In the genomic region with DNA sequence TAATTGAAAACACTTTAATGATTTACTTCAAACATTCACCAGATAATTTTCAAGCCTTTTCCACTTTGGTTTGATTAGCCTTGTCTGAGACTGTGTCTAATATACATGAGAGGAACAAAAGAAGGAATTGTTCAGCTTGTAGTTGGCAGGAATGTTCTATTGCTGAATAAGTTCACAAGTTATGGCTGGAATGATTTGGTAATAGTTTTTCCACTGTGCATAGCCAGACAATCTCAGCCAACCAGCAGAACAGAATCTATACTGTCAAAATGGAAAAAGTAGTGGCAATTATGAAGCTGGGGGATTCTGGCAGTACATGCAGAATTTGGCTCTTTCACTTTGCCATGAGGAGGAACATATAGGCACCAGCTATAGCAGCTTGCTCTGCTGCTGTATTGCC, we compare ENCODE assay signal across 14 cellular contexts.
A peak's percentile ranks its signal among the peaks of the same experiment; 100 is the strongest.
DNase-seq lines count a peak whose midpoint lies in the region; ATAC-seq and TF ChIP-seq lines count a peak whose summit lies in the region.
"Had no signal": no experiment of that assay in that cellular context is flagged by ENCODE, and none has a peak within 500 bp of the region (broad histone marks: within the 10 kb centered on the region; RNA-seq: fewer than 3 reads in every experiment).

No MANE protein-coding gene starts in this region.

- H4K20me1 ChIP-seq in OCI-LY3 (ENCODE audit: insufficient read depth, low read length) = no peaks in the 10 kb centered on the region

- H3K36me3 ChIP-seq in OCI-LY3 (replicated peaks; ENCODE audit: low read depth, low read length) = no peaks in the 10 kb centered on the region

- no peak overlapping the region for H3K9ac ChIP-seq in OCI-LY3 (ENCODE audit: low read length)

- H2AFZ ChIP-seq in OCI-LY3 (ENCODE audit: low read depth, low read length) = no peak overlapping the region

- 0 out of 2 replicates have a peak overlapping the region, but pooled peaks have one; percentile 15 for H3K4me2 ChIP-seq in OCI-LY3 (ENCODE audit: low read length)

- 0 out of 2 replicates have a peak, but pooled peaks cover 2% of the 10 kb centered on the region for H3K4me1 ChIP-seq in OCI-LY3 (ENCODE audit: low read length)

- CTCF ChIA-PET in activated CD4-positive, alpha-beta T cell treated with anti-CD3 and anti-CD28 coated beads for 36 hours (lab: Charles Lee) = no interaction called here

- H3K79me2 ChIP-seq in OCI-LY3 (ENCODE audit: low read length) = no peaks in the 10 kb centered on the region

- no peak for TF ChIP-seq CTCF in OCI-LY3 (IDR thresholded peaks at IDR 0.05; ENCODE audit: low read depth, low read length)

- no peaks in the 10 kb centered on the region for H3K4me1 Mint-ChIP-seq in activated CD4-positive, alpha-beta T cell treated with anti-CD3 and anti-CD28 coated beads for 36 hours

- H3K4me3 ChIP-seq in OCI-LY3 (ENCODE audit: low read length) = no peak overlapping the region
- H3K4me3 ChIP-seq: coronary artery had no signal

- no peaks in the 10 kb centered on the region for H3K27me3 ChIP-seq in OCI-LY3 (ENCODE audit: low read depth, low read length)

- DNase-seq in AG08395 (ENCODE audit: low spot score) = peak; percentile 59
- DNase-seq in dedifferentiated amniotic fluid mesenchymal stem cell (ENCODE audit: extremely low spot score) = peak; percentile 81
- DNase-seq in kidney glomerular epithelial cell (lab: John Stamatoyannopoulos, UW) = peak; percentile 43
- DNase-seq in CD1c-positive myeloid dendritic cell (ENCODE audit: extremely low spot score) = no peak
- no peak for DNase-seq in activated CD4-positive, alpha-beta T cell treated with anti-CD3 and anti-CD28 coated beads for 36 hours
- DNase-seq: activated CD4-positive, alpha-beta T cell treated with anti-CD3 and anti-CD28 coated beads, Interleukin-2, amount 50 U/mL, for 4 hours; activated effector memory CD4-positive, alpha-beta T cell treated with Interleukin-2 at 50 U/mL for 16 hours; NCI-H2081 treated with DMSO at 0.1 percent for 48 hours; occipital lobe; stimulated activated CD8-positive, alpha-beta memory T cell treated with anti-CD3 and anti-CD28 coated beads, Interleukin-4, amount 100 ng/mL, for 48 hours had no signal

- POLR2A ChIA-PET in activated CD4-positive, alpha-beta T cell treated with anti-CD3 and anti-CD28 coated beads for 36 hours (lab: Charles Lee) = no interaction called here

- peaks cover 1% of the 10 kb centered on the region for H3K9me3 Mint-ChIP-seq in activated CD4-positive, alpha-beta T cell treated with anti-CD3 and anti-CD28 coated beads for 36 hours (ENCODE audit: low read depth)

- H3K9me3 ChIP-seq in OCI-LY3 (ENCODE audit: insufficient read depth, low read length) = no peaks in the 10 kb centered on the region

- no peak overlapping the region for H3K27ac ChIP-seq in OCI-LY3 (ENCODE audit: low read length)

- H3K27ac Mint-ChIP-seq in activated CD4-positive, alpha-beta T cell treated with anti-CD3 and anti-CD28 coated beads for 36 hours = no peak overlapping the region

- no peaks in the 10 kb centered on the region for H3K36me3 Mint-ChIP-seq in activated CD4-positive, alpha-beta T cell treated with anti-CD3 and anti-CD28 coated beads for 36 hours (ENCODE audit: low read depth)

- no peak overlapping the region for H3K4me3 Mint-ChIP-seq in activated CD4-positive, alpha-beta T cell treated with anti-CD3 and anti-CD28 coated beads for 36 hours

- intact Hi-C loops in activated CD4-positive, alpha-beta T cell treated with anti-CD3 and anti-CD28 coated beads for 36 hours (cut with DNase I, micrococcal nuclease) = no loop called here

- ATAC-seq in HG02870 (IDR thresholded peaks at IDR 0.05; ENCODE audit: unreplicated experiment) (no peak), HG02571 (IDR thresholded peaks at IDR 0.05; ENCODE audit: unreplicated experiment) (no peak)
- ATAC-seq in activated CD4-positive, alpha-beta T cell treated with anti-CD3 and anti-CD28 coated beads for 36 hours = no peak

- H3K27me3 Mint-ChIP-seq in activated CD4-positive, alpha-beta T cell treated with anti-CD3 and anti-CD28 coated beads for 36 hours = no peaks in the 10 kb centered on the region

Comparison
In these comparisons a context has a peak if more than half of its experiments do, and no peak if none do; other contexts are left out.
1. DNase-seq: peak in AG08395 (single experiment), dedifferentiated amniotic fluid mesenchymal stem cell (single experiment) and kidney glomerular epithelial cell (single experiment); none in CD1c-positive myeloid dendritic cell (single experiment) and activated CD4-positive, alpha-beta T cell treated with anti-CD3 and anti-CD28 coated beads for 36 hours (single experiment).